8 cellular contexts compared by ENCODE assay signal in genomic region chr16:10940501-10941079, GRCh38. TPM values are rescaled to one million over a fixed set of nuclear protein-coding genes. Genes with fewer than 3 reads are reported as not detected.
A peak's percentile ranks its signal among the peaks of the same experiment; 100 is the strongest.
DNase-seq lines count a peak whose midpoint lies in the region; ATAC-seq and TF ChIP-seq lines count a peak whose summit lies in the region.

No MANE protein-coding gene starts in this region.

- H3K36me3 ChIP-seq in GM23248 (ENCODE audit: low read depth) (no peaks in the 10 kb centered on the region), SU-DHL-6 (ENCODE audit: low read length) (no peaks in the 10 kb centered on the region), psoas muscle (ENCODE audit: insufficient read depth in 1 of 2, low read depth in 1 of 2) (no peaks in the 10 kb centered on the region)

- DNase-seq in GM23248 (peak; percentile 53), fibroblast of villous mesenchyme (ENCODE audit: low read depth) (no peak), psoas muscle (peak in 1 of 2 donors; percentile 67), AG20443 (ENCODE audit: low spot score) (no peak), Ammon's horn (ENCODE audit: low spot score) (no peak)
- no peak for DNase-seq in activated effector memory CD4-positive, alpha-beta T cell treated with anti-CD3 and anti-CD28 coated beads, Interleukin-2, amount 50 U/mL, for 16 hours

- H3F3A ChIP-seq in GM23248 (ENCODE audit: insufficient read depth) (no peaks in the 10 kb centered on the region), SU-DHL-6 (ENCODE audit: insufficient read depth) (peaks cover 12% of the 10 kb centered on the region; the same call in 1 of the 2 replicates)

- H3K9me2 ChIP-seq in GM23248 (ENCODE audit: insufficient read depth) (no peaks in the 10 kb centered on the region), SU-DHL-6 (replicated peaks; ENCODE audit: insufficient read depth, low read length) (no peaks in the 10 kb centered on the region)

- H2AFZ ChIP-seq in GM23248, result peak overlapping the region; percentile 98; the same call in 1 of the 2 replicates
- no peak overlapping the region for H2AFZ ChIP-seq in SU-DHL-6 (ENCODE audit: low read depth, low read length, severe bottlenecking)

- H3K4me2 ChIP-seq in GM23248 (ENCODE audit: unreplicated experiment) (peak overlapping the region; percentile 92), SU-DHL-6 (ENCODE audit: low read depth, low read length, poor library complexity, severe bottlenecking) (peak overlapping the region; percentile 90)

- H3K79me2 ChIP-seq in GM23248 (ENCODE audit: insufficient read depth) (peaks cover 78% of the 10 kb centered on the region), SU-DHL-6 (ENCODE audit: insufficient read depth, low read length) (peaks cover 15% of the 10 kb centered on the region; the same call in 1 of the 2 replicates)

- peaks cover 5% of the 10 kb centered on the region for H4K20me1 ChIP-seq in GM23248 (ENCODE audit: insufficient read depth)
- peaks cover 8% of the 10 kb centered on the region; the same call in 1 of the 2 replicates for H4K20me1 ChIP-seq in SU-DHL-6 (ENCODE audit: low read depth, low read length)

- H3K9me3 ChIP-seq in GM23248 (ENCODE audit: low read depth) (no peaks in the 10 kb centered on the region), SU-DHL-6 (ENCODE audit: insufficient read depth, low read length) (no peaks in the 10 kb centered on the region), psoas muscle (no peaks in the 10 kb centered on the region)

- H3K4me3 ChIP-seq in GM23248 (peak overlapping the region; percentile 92), SU-DHL-6 (ENCODE audit: insufficient read depth, low read length, poor library complexity, severe bottlenecking) (peak overlapping the region; percentile 67), fibroblast of villous mesenchyme (ENCODE audit: low read depth, low read length) (peak overlapping the region; percentile 76), psoas muscle (peak overlapping the region; percentile 86)

- no peak for TF ChIP-seq CTCF in SU-DHL-6 (IDR thresholded peaks at IDR 0.05; ENCODE audit: insufficient read depth, low read length, poor library complexity, severe bottlenecking)
- TF ChIP-seq CTCF in fibroblast of villous mesenchyme (IDR thresholded peaks at IDR 0.05; ENCODE audit: insufficient read depth, low read depth, low read length), result no peak
- no peak for TF ChIP-seq CTCF in psoas muscle (IDR thresholded peaks at IDR 0.05)

- 0 out of 2 replicates have a peak overlapping the region, but pooled peaks have one; percentile 0 for H3K27ac ChIP-seq in GM23248
- H3K27ac ChIP-seq in SU-DHL-6 (ENCODE audit: low read depth, low read length), result no peak overlapping the region
- peak overlapping the region; percentile 91 for H3K27ac ChIP-seq in psoas muscle

- H3K4me1 ChIP-seq in GM23248 (ENCODE audit: insufficient read depth) (peaks cover 43% of the 10 kb centered on the region), psoas muscle (peaks cover 67% of the 10 kb centered on the region)

- 3 to 5% methylated on average over 8 of the region's 8 CpGs for WGBS in GM23248 (ENCODE audit: low coverage in 1 of 2, low lambda C conversion rate in 2 of 2, missing lambda C conversion rate in 2 of 2), 2 experiments
- WGBS in psoas muscle, 3 donors, result 8 to 11% (median 9%) methylated on average over 8 of the region's 8 CpGs

- intact Hi-C loops in psoas muscle (cut with DNase I), result no loop called here

- in situ Hi-C loops in GM23248 (cut with MboI), result no loop called here

- ATAC-seq in psoas muscle (peak in 2 of 4 donors; percentile 20 to 21), GM18511 (IDR thresholded peaks at IDR 0.05; ENCODE audit: unreplicated experiment) (no peak)

- H3K9ac ChIP-seq in GM23248, result peak overlapping the region; percentile 88
- peak overlapping the region; percentile 69 for H3K9ac ChIP-seq in SU-DHL-6 (ENCODE audit: low read length)

- H3K27me3 ChIP-seq in GM23248 (replicated peaks; ENCODE audit: insufficient read depth) (no peaks in the 10 kb centered on the region), SU-DHL-6 (ENCODE audit: low read length) (no peaks in the 10 kb centered on the region), psoas muscle (ENCODE audit: insufficient read depth in 3 of 3, low read length in 2 of 3) (no peaks in the 10 kb centered on the region)

RNA-seq across cellular contexts. Expression of gene DEXI, which starts 1.7 kb away (rescaled TPM):
- 101 and 105 TPM in 2 replicates for total RNA-seq in GM23248 (2014; rRNA removed; shearing (Covaris generic))
- polyA plus RNA-seq in GM23248 (2016; fragmentation: Nextera tagmentation; extraction: Ambion mirVana) (41.8 and 42.1 TPM in 2 replicates), psoas muscle (100 to 1,000 TPM in 2 of 3 donors, 10 to 100 TPM in 1; 98.9 to 122 (median 104) TPM)
- total RNA-seq in fibroblast of villous mesenchyme (40.2 and 41.2 TPM in 2 replicates), psoas muscle (10 to 100 TPM; 71.9 to 95.1 (median 83.1) TPM)

RNA-seq across cellular contexts. Expression of gene CLEC16A, which starts 3.8 kb away (rescaled TPM):
- total RNA-seq in GM23248 (2014; rRNA removed; shearing (Covaris generic)), result 12.9 and 21.4 TPM in 2 replicates
- polyA plus RNA-seq in GM23248 (2016; fragmentation: Nextera tagmentation; extraction: Ambion mirVana) (12.7 and 13.2 TPM in 2 replicates), psoas muscle (10 to 100 TPM; 13.1 to 28.1 (median 15.3) TPM)
- total RNA-seq in fibroblast of villous mesenchyme (28.7 and 32.4 TPM in 2 replicates), psoas muscle (10 to 100 TPM; 18.3 to 24.5 (median 22.4) TPM)
